Comparison of ENCODE assay signal across 8 cellular contexts in the genomic region with DNA sequence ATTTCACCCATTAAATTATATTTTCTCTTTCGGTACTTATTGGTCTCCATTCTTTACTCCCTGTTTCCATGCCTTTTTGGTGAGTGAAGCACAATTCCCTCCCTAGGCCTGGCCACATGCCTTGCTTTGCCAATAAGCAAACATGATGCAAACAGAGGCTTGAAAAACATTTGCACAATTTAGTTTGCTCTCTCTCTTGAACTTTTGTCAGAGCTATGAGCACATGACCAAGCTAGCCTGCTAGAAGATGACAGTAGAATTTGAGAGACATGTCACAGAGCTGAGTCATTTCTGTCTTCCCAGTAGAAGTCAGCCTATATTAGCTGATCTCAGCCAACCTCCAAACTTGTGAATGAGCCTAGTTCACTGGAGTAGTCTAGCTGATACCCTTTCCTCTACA. TPM values are rescaled to one million over a fixed set of nuclear protein-coding genes. Genes with fewer than 3 reads are reported as not detected.
A peak's percentile ranks its signal among the peaks of the same experiment; 100 is the strongest.
DNase-seq lines count a peak whose midpoint lies in the region; ATAC-seq and TF ChIP-seq lines count a peak whose summit lies in the region.

No MANE protein-coding gene starts in this region.

- intact Hi-C loops in aorta (cut with DNase I) (no loop called here), colonic mucosa (cut with DNase I) (no loop called here)

- H3K9me3 ChIP-seq in AG04450 (ENCODE audit: control insufficient read depth, insufficient read depth, low read length) (no peaks in the 10 kb centered on the region), OCI-LY3 (ENCODE audit: insufficient read depth, low read length) (no peaks in the 10 kb centered on the region), aorta (ENCODE audit: control insufficient read depth, low read length) (no peaks in the 10 kb centered on the region), colonic mucosa (no peaks in the 10 kb centered on the region)

- POLR2A ChIA-PET in AG04450 (lab: Yijun Ruan, JAX): no interaction called here

- no peaks in the 10 kb centered on the region for H3K27me3 ChIP-seq in AG04450 (ENCODE audit: control insufficient read depth, insufficient read depth, low read length)
- H3K27me3 ChIP-seq in OCI-LY3 (ENCODE audit: low read depth, low read length): no peaks in the 10 kb centered on the region
- H3K27me3 ChIP-seq in aorta (ENCODE audit: control insufficient read depth in 1 of 2, insufficient read depth in 2 of 2, low read length in 1 of 2): no peaks in the 10 kb centered on the region
- no peaks in the 10 kb centered on the region for H3K27me3 ChIP-seq in colonic mucosa

- ATAC-seq in GM18861 (IDR thresholded peaks at IDR 0.05; ENCODE audit: unreplicated experiment) (peak; percentile 93), HG02981 (IDR thresholded peaks at IDR 0.05; ENCODE audit: unreplicated experiment) (peak; percentile 91), aorta (ENCODE audit: low FRiP score) (peak; percentile 54)

- no peak overlapping the region for H3K9ac ChIP-seq in OCI-LY3 (ENCODE audit: low read length)
- H3K9ac ChIP-seq in colonic mucosa (ENCODE audit: low read depth in 2 of 2, low read length in 2 of 2): no peak overlapping the region

- no peaks in the 10 kb centered on the region for H3K79me2 ChIP-seq in OCI-LY3 (ENCODE audit: low read length)

- TF ChIP-seq CTCF in AG04450 (IDR thresholded peaks at IDR 0.05; ENCODE audit: low read depth, low read length): no peak
- no peak for TF ChIP-seq CTCF in OCI-LY3 (IDR thresholded peaks at IDR 0.05; ENCODE audit: low read depth, low read length)
- TF ChIP-seq CTCF in foreskin fibroblast (IDR thresholded peaks at IDR 0.05; ENCODE audit: low read depth, low read length): no peak
- TF ChIP-seq CTCF in colonic mucosa (IDR thresholded peaks at IDR 0.05): no peak

- H4K20me1 ChIP-seq in OCI-LY3 (ENCODE audit: insufficient read depth, low read length): no peaks in the 10 kb centered on the region

- peak; percentile 50 for DNase-seq in AG04450 (ENCODE audit: low read depth, low spot score)
- DNase-seq in foreskin fibroblast: peak; percentile 91 to 95
- DNase-seq in aorta: no peak
- DNase-seq in colonic mucosa: no peak
- no peak for DNase-seq in iPS-NIHi11 (ENCODE audit: low spot score)

- no peaks in the 10 kb centered on the region for H3K36me3 ChIP-seq in OCI-LY3 (replicated peaks; ENCODE audit: low read depth, low read length)
- H3K36me3 ChIP-seq in aorta (ENCODE audit: control insufficient read depth in 1 of 2, insufficient read depth in 2 of 2, low read length in 1 of 2): no peaks in the 10 kb centered on the region
- H3K36me3 ChIP-seq in colonic mucosa: no peaks in the 10 kb centered on the region

- WGBS in aorta, 2 donors: 94 to 95% methylated on average over 1 of the region's 1 CpG

- peak overlapping the region; percentile 47 for H3K27ac ChIP-seq in AG04450 (ENCODE audit: low read depth, low read length)
- H3K27ac ChIP-seq in OCI-LY3 (ENCODE audit: low read length): no peak overlapping the region
- H3K27ac ChIP-seq in aorta (ENCODE audit: low read depth in 1 of 2, low read length in 2 of 2): no peak overlapping the region
- H3K27ac ChIP-seq in colonic mucosa: no peak overlapping the region

- H2AFZ ChIP-seq in OCI-LY3 (ENCODE audit: low read depth, low read length): no peak overlapping the region

- H3K4me1 ChIP-seq in OCI-LY3 (ENCODE audit: low read length) (peaks cover 15% of the 10 kb centered on the region), aorta (ENCODE audit: control insufficient read depth in 1 of 2, insufficient read depth in 2 of 2, low read length in 2 of 2) (no peaks in the 10 kb centered on the region), colonic mucosa (no peaks in the 10 kb centered on the region)

- CTCF ChIA-PET in AG04450 (lab: Charles Lee): interaction anchor here (1.1 kb wide), 2 partner anchors 114 to 125 kb away, joined by 3 to 4 read pairs; no protein-coding TSS in a partner anchor

- peak overlapping the region; percentile 29; the same call in 1 of the 2 replicates for H3K4me2 ChIP-seq in OCI-LY3 (ENCODE audit: low read length)

- H3K4me3 ChIP-seq in AG04450 (ENCODE audit: low read depth, low read length): no peak overlapping the region
- no peak overlapping the region for H3K4me3 ChIP-seq in OCI-LY3 (ENCODE audit: low read length)
- no peak overlapping the region for H3K4me3 ChIP-seq in foreskin fibroblast (ENCODE audit: low read depth in 1 of 2, low read length in 2 of 2)
- H3K4me3 ChIP-seq in aorta (ENCODE audit: low read length in 2 of 2): no peak overlapping the region
- no peak overlapping the region for H3K4me3 ChIP-seq in colonic mucosa

RNA-seq across cellular contexts. Expression of a gene that starts 24.6 kb away (rescaled TPM):
- not detected in 2 replicates for polyA plus RNA-seq in AG04450 (2011; rRNA removed)
- not detected in 2 replicates for polyA minus RNA-seq in AG04450 (2011; rRNA and poly(A)+ RNA removed)
- total RNA-seq in aorta: not detected
- under 1 TPM in 1 of 2 donors, not detected in 1; 0.13 TPM for polyA plus RNA-seq in aorta
- under 1 TPM in 1 of 2 donors, not detected in 1; 0.12 TPM for total RNA-seq in colonic mucosa

Comparison
In these comparisons a context has a peak if more than half of its experiments do, and no peak if none do; other contexts are left out.
1. DNase-seq: peak in AG04450 (single experiment) and foreskin fibroblast (2 of 2); none in aorta (0 of 2), colonic mucosa (single experiment) and iPS-NIHi11 (single experiment).
2. Peak in every context shown above with its lines, with median percentiles within 50 percentile points of each other: ATAC-seq.